In genomic region chr14:66623838-66624237, GRCh38 we compare ENCODE assay signal across 15 cellular contexts.
DNase-seq lines count a peak whose midpoint lies in the region; ATAC-seq, FAIRE-seq and TF ChIP-seq lines count a peak whose summit lies in the region.
"Had no signal": no experiment of that assay in that cellular context is flagged by ENCODE, and none has a peak within 500 bp of the region (broad histone marks: within the 10 kb centered on the region; RNA-seq: fewer than 3 reads in every experiment).

No MANE protein-coding gene starts in this region.

- WGBS in heart left ventricle, 4 donors, result 48 to 83% (median 74%) methylated on average over 4 of the region's 4 CpGs
- WGBS in pancreas, 2 donors, result 85% methylated on average over 4 of the region's 4 CpGs

- H3K9me3 Mint-ChIP-seq in activated T-helper 2 cell treated with anti-CD3 and anti-CD28 coated beads, Interferon-gamma antibody, Interleukin-2, Interleukin-4, amounts not matched to agents 10 μg/mL and 5 μg/mL and 100 μg/mL, durations not matched to agents 14 hours and 24 hours and 36 hours, result peaks cover 2% of the 10 kb centered on the region

- no peak overlapping the region for H3K27ac Mint-ChIP-seq in activated T-helper 2 cell treated with anti-CD3 and anti-CD28 coated beads, Interferon-gamma antibody, Interleukin-2, Interleukin-4, amounts not matched to agents 10 μg/mL and 5 μg/mL and 100 μg/mL, durations not matched to agents 14 hours and 24 hours and 36 hours

- H4K20me1 ChIP-seq in PC-3 (ENCODE audit: low read length), result peaks cover 4% of the 10 kb centered on the region; the same call in 1 of the 2 replicates

- H3K4me1 ChIP-seq in heart left ventricle (peaks cover 0 to 16% (median 6%) of the 10 kb centered on the region in 12 donors), PC-3 (ENCODE audit: insufficient read depth, low read length) (no peaks in the 10 kb centered on the region), left lung (peaks cover 0 to 4% of the 10 kb centered on the region in 2 donors), pancreas (no peaks in the 10 kb centered on the region)
- H3K4me1 ChIP-seq: Peyer's patch had no signal

- H3K4me3 Mint-ChIP-seq in activated T-helper 2 cell treated with anti-CD3 and anti-CD28 coated beads, Interferon-gamma antibody, Interleukin-2, Interleukin-4, amounts not matched to agents 10 μg/mL and 5 μg/mL and 100 μg/mL, durations not matched to agents 14 hours and 24 hours and 36 hours (ENCODE audit: low read depth), result no peak overlapping the region

- CTCF ChIA-PET in PC-3 (lab: Charles Lee), result interaction anchor here (0.6 to 1.4 kb wide), 6 partner anchors 122 to 662 kb away, joined by 3 to 14 read pairs (median 7); no protein-coding TSS in a partner anchor

- H3K36me3 Mint-ChIP-seq in activated T-helper 2 cell treated with anti-CD3 and anti-CD28 coated beads, Interferon-gamma antibody, Interleukin-2, Interleukin-4, amounts not matched to agents 10 μg/mL and 5 μg/mL and 100 μg/mL, durations not matched to agents 14 hours and 24 hours and 36 hours (ENCODE audit: low read depth), result no peaks in the 10 kb centered on the region

- no peak for FAIRE-seq in pancreas (lab: Jason Lieb, UNC)

- peaks cover 0 to 1% (median 0%) of the 10 kb centered on the region in 12 donors for H3K9me3 ChIP-seq in heart left ventricle
- no peaks in the 10 kb centered on the region for H3K9me3 ChIP-seq in PC-3 (ENCODE audit: low read length)
- H3K9me3 ChIP-seq in left lung, result no peaks in the 10 kb centered on the region
- no peaks in the 10 kb centered on the region for H3K9me3 ChIP-seq in pancreas
- H3K9me3 ChIP-seq: BE2C, Peyer's patch had no signal

- H3K27me3 Mint-ChIP-seq in activated T-helper 2 cell treated with anti-CD3 and anti-CD28 coated beads, Interferon-gamma antibody, Interleukin-2, Interleukin-4, amounts not matched to agents 10 μg/mL and 5 μg/mL and 100 μg/mL, durations not matched to agents 14 hours and 24 hours and 36 hours (ENCODE audit: low read depth), result no peaks in the 10 kb centered on the region

- TF ChIP-seq POLR2A in heart left ventricle (IDR thresholded peaks at IDR 0.05), result no peak

- no TSS peak for BruUV-seq in PC-3 (replicated peaks; lab: Mats Ljungman, UMichigan)

- H2AFZ ChIP-seq in PC-3 (ENCODE audit: low read length), result no peak overlapping the region

- no peaks in the 10 kb centered on the region for H3F3A ChIP-seq in PC-3 (ENCODE audit: low read length, unreplicated experiment)

- intact Hi-C loops in Right ventricle myocardium superior (cut with DNase I), result no loop called here
- intact Hi-C loops in heart left ventricle (cut with DNase I), result loop anchor here in 5 of 10 donors (5.0 to 10.0 kb wide), 6 partner anchors 38 to 491 kb away; no protein-coding TSS in a partner anchor
- intact Hi-C loops in PC-3 (cut with micrococcal nuclease), result loop anchor here (1.0 to 5.0 kb wide), 4 partner anchors 38 to 494 kb away; no protein-coding TSS in a partner anchor
- intact Hi-C loops in left lung (cut with DNase I), result no loop called here
- intact Hi-C loops in pancreas (cut with DNase I), result no loop called here
- intact Hi-C loops in activated T-helper 2 cell treated with anti-CD3 and anti-CD28 coated beads, Interferon-gamma antibody, Interleukin-2, Interleukin-4, amounts not matched to agents 10 μg/mL and 5 μg/mL and 100 μg/mL, durations not matched to agents 14 hours and 24 hours and 36 hours (cut with micrococcal nuclease), result loop anchor here (5.0 kb wide), 1 partner anchor 493 kb away; no protein-coding TSS in a partner anchor

- peaks cover under 1% of the 10 kb centered on the region for H3K4me1 Mint-ChIP-seq in activated T-helper 2 cell treated with anti-CD3 and anti-CD28 coated beads, Interferon-gamma antibody, Interleukin-2, Interleukin-4, amounts not matched to agents 10 μg/mL and 5 μg/mL and 100 μg/mL, durations not matched to agents 14 hours and 24 hours and 36 hours (ENCODE audit: low read depth)

- DNase-seq in Right ventricle myocardium superior, result no peak
- DNase-seq in heart left ventricle, result no peak
- no peak for DNase-seq in PC-3
- no peak for DNase-seq in left lung
- no peak for DNase-seq in pancreas
- DNase-seq in stimulated activated CD4-positive, alpha-beta T cell treated with anti-CD3 and anti-CD28 coated beads, Interleukin-2, amount 100 ng/mL, for 24 hours, result no peak
- DNase-seq in NCI-H1417 treated with DMSO at 0.1 percent for 48 hours (lab: John Stamatoyannopoulos, UW), result no peak
- no peak for DNase-seq in activated T-helper 2 cell treated with anti-CD3 and anti-CD28 coated beads, Interferon-gamma antibody, Interleukin-2, Interleukin-4, amounts not matched to agents 10 μg/mL and 5 μg/mL and 100 μg/mL, durations not matched to agents 14 hours and 24 hours and 36 hours (ENCODE audit: low spot score)
- DNase-seq: GF-D8, NCI-H146, NCI-H2029 treated with DMSO at 0.1 percent for 48 hours, NCI-H774 had no signal

- H3K4me3 ChIP-seq in heart left ventricle (no peak overlapping the region), PC-3 (ENCODE audit: low read length) (no peak overlapping the region), left lung (no peak overlapping the region), pancreas (no peak overlapping the region)
- H3K4me3 ChIP-seq: Peyer's patch had no signal

- POLR2A ChIA-PET in PC-3 (lab: Charles Lee; ENCODE audit: unreplicated experiment), result no interaction called here

- H3K9me2 ChIP-seq in PC-3 (replicated peaks; ENCODE audit: low read length), result no peaks in the 10 kb centered on the region

- ATAC-seq in Right ventricle myocardium superior (ENCODE audit: poor library complexity) (peak; percentile 54), heart left ventricle (no peak), PC-3 (peak; percentile 21), left lung (peak; percentile 22), pancreas (peak in 3 of 4 donors; percentile 10 to 18 (median 14))

- peaks cover 34% of the 10 kb centered on the region for H3K79me2 ChIP-seq in PC-3 (ENCODE audit: low read length)

- no peak overlapping the region for H3K4me2 ChIP-seq in PC-3 (ENCODE audit: low read length)

- H3K9ac ChIP-seq in PC-3 (ENCODE audit: low read length), result no peak overlapping the region

- no peaks in the 10 kb centered on the region for H3K27me3 ChIP-seq in heart left ventricle
- no peaks in the 10 kb centered on the region for H3K27me3 ChIP-seq in PC-3 (ENCODE audit: low read length)
- no peaks in the 10 kb centered on the region for H3K27me3 ChIP-seq in left lung
- H3K27me3 ChIP-seq in pancreas, result no peaks in the 10 kb centered on the region
- H3K27me3 ChIP-seq: BE2C, Peyer's patch had no signal

- H3K36me3 ChIP-seq in heart left ventricle (no peaks in the 10 kb centered on the region), PC-3 (ENCODE audit: low read depth, low read length) (no peaks in the 10 kb centered on the region), left lung (no peaks in the 10 kb centered on the region), pancreas (no peaks in the 10 kb centered on the region)
- H3K36me3 ChIP-seq: BE2C, Peyer's patch had no signal

- TF ChIP-seq CTCF in heart left ventricle (IDR thresholded peaks at IDR 0.05) (no peak), PC-3 (conservative IDR thresholded peaks at IDR 0.05; ENCODE audit: low read depth, low read length) (no peak), left lung (IDR thresholded peaks at IDR 0.05) (no peak), pancreas (IDR thresholded peaks at IDR 0.05) (no peak)

- H3K27ac ChIP-seq in heart left ventricle (peak overlapping the region in 1 of 12 donors; percentile 23), PC-3 (ENCODE audit: low read length) (no peak overlapping the region), left lung (no peak overlapping the region), pancreas (no peak overlapping the region)
- H3K27ac ChIP-seq: HL-60, Peyer's patch had no signal

Comparison
In these comparisons a context has a peak if more than half of its experiments do, and no peak if none do; other contexts are left out.
1. ATAC-seq: peak in Right ventricle myocardium superior (single experiment), PC-3 (single experiment), left lung (single experiment) and pancreas (3 of 4); none in heart left ventricle (0 of 4).
2. intact Hi-C loops: an anchor here in PC-3 (1.0 to 5.0 kb wide) and activated T-helper 2 cell treated with anti-CD3 and anti-CD28 coated beads, Interferon-gamma antibody, Interleukin-2, Interleukin-4, amounts not matched to agents 10 μg/mL and 5 μg/mL and 100 μg/mL, durations not matched to agents 14 hours and 24 hours and 36 hours (5.0 kb wide); none called in Right ventricle myocardium superior, left lung and pancreas.